In the genomic region with DNA sequence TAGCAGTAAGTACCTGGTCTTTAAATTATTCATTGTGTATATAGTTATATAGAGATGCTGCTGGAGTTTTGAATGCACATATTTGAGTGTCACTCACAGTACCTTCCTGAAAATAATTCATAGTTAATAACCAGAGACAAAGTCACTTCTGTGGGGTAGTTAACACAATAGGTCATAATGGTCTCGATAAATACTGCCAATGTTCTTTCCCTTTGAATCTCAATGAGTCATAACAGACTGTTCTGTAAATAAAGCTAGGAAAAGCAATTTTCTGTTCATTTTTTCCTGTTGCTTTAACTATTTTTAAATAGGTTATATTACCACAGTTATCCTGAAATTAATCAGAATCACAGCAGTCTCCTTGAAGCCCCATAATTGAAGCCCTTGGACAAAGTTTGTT, we compare ENCODE assay signal across 21 cellular contexts.
DNase-seq lines count a peak whose midpoint lies in the region; ATAC-seq and TF ChIP-seq lines count a peak whose summit lies in the region.
"Had no signal": no experiment of that assay in that cellular context is flagged by ENCODE, and none has a peak within 500 bp of the region (broad histone marks: within the 10 kb centered on the region; RNA-seq: fewer than 3 reads in every experiment).

No MANE protein-coding gene starts in this region.

- DNase-seq in MCF 10A (ENCODE audit: unreplicated experiment) (peak; percentile 15), breast epithelium (ENCODE audit: low spot score in 2 of 2) (no peak), astrocyte of the cerebellum (ENCODE audit: low read depth) (peak; percentile 5), fibroblast of villous mesenchyme (ENCODE audit: low read depth) (peak; percentile 13), activated T-cell treated with anti-CD3 and anti-CD28 coated beads for 4 hours (no peak), HK-2 (ENCODE audit: unreplicated experiment) (no peak), left lung (no peak), SHP77 (lab: John Stamatoyannopoulos, UW) (no peak)
- DNase-seq: activated CD4-positive, alpha-beta memory T cell treated with anti-CD3 and anti-CD28 coated beads for 36 hours; activated naive CD4-positive, alpha-beta T cell treated with Interleukin-2 at 50 U/mL for 16 hours; anterior cingulate cortex; colonic mucosa; left colon; midbrain; NCI-H524; spleen; uterus; WERI-Rb-1 had no signal

- H3K36me3 ChIP-seq in breast epithelium (no peaks in the 10 kb centered on the region), left lung (peaks cover 0 to 18% of the 10 kb centered on the region in 2 donors)
- H3K36me3 ChIP-seq: colonic mucosa, uterus had no signal

- peaks cover 25% of the 10 kb centered on the region for H3K36me3 Mint-ChIP-seq in MCF 10A (ENCODE audit: insufficient read depth, unreplicated experiment)

- H3K4me3 ChIP-seq in breast epithelium (no peak overlapping the region), astrocyte of the cerebellum (ENCODE audit: low read depth, low read length) (no peak overlapping the region), fibroblast of villous mesenchyme (ENCODE audit: low read depth, low read length) (no peak overlapping the region), left lung (no peak overlapping the region)
- H3K4me3 ChIP-seq: colonic mucosa, spleen, uterus had no signal

- ATAC-seq in left lung: no peak
- ATAC-seq: left colon had no signal

- CTCF ChIA-PET in MCF 10A (lab: Yijun Ruan, JAX): interaction anchor here (0.8 to 1.1 kb wide), 2 partner anchors 10 to 12 kb away, joined by 3 read pairs; no protein-coding TSS in a partner anchor

- H3K4me3 Mint-ChIP-seq in MCF 10A (ENCODE audit: unreplicated experiment): no peak overlapping the region
- H3K4me3 Mint-ChIP-seq: activated CD4-positive, alpha-beta memory T cell treated with anti-CD3 and anti-CD28 coated beads for 36 hours; nephron; T-helper 1 cell treated with Interleukin-12 subunit alpha and Interleukin-12 subunit beta and Interleukin-4 antibody, amounts not matched to agents 30 μg/mL and 1 μg/mL, for 36 hours had no signal

- no TSS peak for BruUV-seq in MCF 10A (replicated peaks; lab: Mats Ljungman, UMichigan)

- H3K27me3 Mint-ChIP-seq in MCF 10A (ENCODE audit: insufficient read depth, unreplicated experiment): no peaks in the 10 kb centered on the region
- H3K27me3 Mint-ChIP-seq: activated CD4-positive, alpha-beta memory T cell treated with anti-CD3 and anti-CD28 coated beads for 36 hours had no signal

- H3K9me3 Mint-ChIP-seq in MCF 10A (ENCODE audit: unreplicated experiment): no peaks in the 10 kb centered on the region
- H3K9me3 Mint-ChIP-seq: activated CD4-positive, alpha-beta memory T cell treated with anti-CD3 and anti-CD28 coated beads for 36 hours; nephron; T-helper 1 cell treated with Interleukin-12 subunit alpha and Interleukin-12 subunit beta and Interleukin-4 antibody, amounts not matched to agents 30 μg/mL and 1 μg/mL, for 36 hours had no signal

- H3K4me1 Mint-ChIP-seq in MCF 10A (ENCODE audit: insufficient read depth, unreplicated experiment): peaks cover 6% of the 10 kb centered on the region

- in situ Hi-C loops in astrocyte of the cerebellum (cut with HindIII; ENCODE audit: low sequenced_read_pairs): no loop called here

- TF ChIP-seq POLR2A in breast epithelium (IDR thresholded peaks at IDR 0.05): no peak

- H3K9me3 ChIP-seq in breast epithelium (no peaks in the 10 kb centered on the region), left lung (no peaks in the 10 kb centered on the region)
- H3K9me3 ChIP-seq: colonic mucosa, spleen, uterus had no signal

- no peaks in the 10 kb centered on the region for H3K27me3 ChIP-seq in breast epithelium
- no peaks in the 10 kb centered on the region for H3K27me3 ChIP-seq in left lung
- H3K27me3 ChIP-seq: colonic mucosa, spleen, uterus had no signal

- H3K27ac Mint-ChIP-seq in MCF 10A (ENCODE audit: low read depth, unreplicated experiment): peak overlapping the region; percentile 35
- H3K27ac Mint-ChIP-seq: activated CD4-positive, alpha-beta memory T cell treated with anti-CD3 and anti-CD28 coated beads for 36 hours; nephron; T-helper 1 cell treated with Interleukin-12 subunit alpha and Interleukin-12 subunit beta and Interleukin-4 antibody, amounts not matched to agents 30 μg/mL and 1 μg/mL, for 36 hours had no signal

- no peak overlapping the region for H3K27ac ChIP-seq in breast epithelium
- no peak overlapping the region for H3K27ac ChIP-seq in left lung
- H3K27ac ChIP-seq: C4-2B, colonic mucosa, spleen, uterus, WERI-Rb-1 had no signal

- intact Hi-C loops in MCF 10A (cut with micrococcal nuclease): no loop called here
- intact Hi-C loops in breast epithelium (cut with DNase I; ENCODE audit: low total_unique reads): no loop called here
- intact Hi-C loops in left lung (cut with DNase I): no loop called here

- H3K4me1 ChIP-seq in breast epithelium (no peaks in the 10 kb centered on the region), left lung (no peaks in the 10 kb centered on the region)
- H3K4me1 ChIP-seq: colonic mucosa, spleen, uterus had no signal

- POLR2A ChIA-PET in MCF 10A (lab: Yijun Ruan, JAX): interaction anchor here (0.9 to 1.2 kb wide), 3 partner anchors 77 to 111 kb away, joined by 3 read pairs; a partner anchor contains a TSS

- no peak for TF ChIP-seq CTCF in MCF 10A (IDR thresholded peaks at IDR 0.05; ENCODE audit: unreplicated experiment)
- TF ChIP-seq CTCF in breast epithelium (IDR thresholded peaks at IDR 0.05): no peak
- no peak for TF ChIP-seq CTCF in astrocyte of the cerebellum (IDR thresholded peaks at IDR 0.05; ENCODE audit: low read depth, low read length, missing control alignments)
- TF ChIP-seq CTCF in fibroblast of villous mesenchyme (IDR thresholded peaks at IDR 0.05; ENCODE audit: insufficient read depth, low read depth, low read length): no peak
- no peak for TF ChIP-seq CTCF in left lung (IDR thresholded peaks at IDR 0.05)

Comparison
In these comparisons a context has a peak if more than half of its experiments do, and no peak if none do; other contexts are left out.
1. DNase-seq: peak in MCF 10A (single experiment), astrocyte of the cerebellum (single experiment) and fibroblast of villous mesenchyme (single experiment); none in breast epithelium (0 of 2), activated T-cell treated with anti-CD3 and anti-CD28 coated beads for 4 hours (single experiment), HK-2 (single experiment), left lung (0 of 2) and SHP77 (0 of 2).